Comparison of ENCODE assay signal across 18 cellular contexts in the genomic region with DNA sequence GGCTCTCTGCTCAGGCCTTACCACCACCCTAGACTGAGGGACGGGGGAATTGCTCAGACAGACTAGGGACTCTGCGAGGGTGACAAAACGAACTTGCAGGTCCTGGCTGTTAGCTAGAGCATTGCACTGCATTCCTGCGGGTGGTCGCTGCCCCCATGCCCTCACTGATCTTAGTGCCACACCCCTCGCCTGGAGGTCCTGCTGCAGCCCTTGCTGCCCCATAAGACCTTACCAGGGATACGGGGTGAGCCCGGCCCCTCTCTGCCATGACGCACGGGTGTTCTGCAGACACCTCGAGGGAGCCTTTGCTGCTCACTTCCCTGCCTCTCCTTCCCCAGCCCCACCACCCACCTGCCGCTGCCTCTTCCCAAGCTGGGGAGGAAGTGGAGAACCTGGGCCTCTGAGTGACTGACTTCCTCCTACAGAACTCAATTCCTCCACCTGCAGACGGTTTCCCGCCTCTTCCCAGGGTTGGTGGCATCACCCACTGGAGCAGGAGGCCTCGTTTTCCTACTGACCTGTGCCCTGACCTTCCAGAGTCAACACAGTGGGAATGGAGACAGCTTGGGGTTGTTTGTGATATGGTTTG. TPM values are rescaled to one million over a fixed set of nuclear protein-coding genes. Genes with fewer than 3 reads are reported as not detected.
A peak's percentile ranks its signal among the peaks of the same experiment; 100 is the strongest.
DNase-seq lines count a peak whose midpoint lies in the region; ATAC-seq and TF ChIP-seq lines count a peak whose summit lies in the region.
"Had no signal": no experiment of that assay in that cellular context is flagged by ENCODE, and none has a peak within 500 bp of the region (broad histone marks: within the 10 kb centered on the region; RNA-seq: fewer than 3 reads in every experiment).

No MANE protein-coding gene starts in this region.

- peaks cover 33% of the 10 kb centered on the region for H3K4me1 Mint-ChIP-seq in T-helper 1 cell treated with Interleukin-12 subunit alpha and Interleukin-12 subunit beta and Interleukin-4 antibody, amounts not matched to agents 30 μg/mL and 1 μg/mL, for 36 hours (ENCODE audit: low read depth)
- H3K4me1 Mint-ChIP-seq in chondrocyte (ENCODE audit: low read depth) (peaks cover 40% of the 10 kb centered on the region), neural crest cell (peaks cover 51% of the 10 kb centered on the region)
- H3K4me1 Mint-ChIP-seq in activated naive CD8-positive, alpha-beta T cell treated with anti-CD3 and anti-CD28 coated beads, Interleukin-2, amount 50 U/mL, for 24 hours, result peaks cover 28% of the 10 kb centered on the region

- TF ChIP-seq CTCF in chondrocyte (IDR thresholded peaks at IDR 0.05), result no peak
- TF ChIP-seq CTCF in neural crest cell (conservative IDR thresholded peaks at IDR 0.05), result no peak

- no peak for ATAC-seq in HG02970 (IDR thresholded peaks at IDR 0.05; ENCODE audit: low FRiP score, unreplicated experiment)
- no peak for ATAC-seq in activated naive CD8-positive, alpha-beta T cell treated with anti-CD3 and anti-CD28 coated beads, Interleukin-2, amount 50 U/mL, for 24 hours

- H3K27ac Mint-ChIP-seq in T-helper 1 cell treated with Interleukin-12 subunit alpha and Interleukin-12 subunit beta and Interleukin-4 antibody, amounts not matched to agents 30 μg/mL and 1 μg/mL, for 36 hours, result peak overlapping the region; percentile 45
- H3K27ac Mint-ChIP-seq in chondrocyte (ENCODE audit: unreplicated experiment) (no peak overlapping the region), neural crest cell (ENCODE audit: unreplicated experiment) (no peak overlapping the region)
- no peak overlapping the region for H3K27ac Mint-ChIP-seq in activated naive CD8-positive, alpha-beta T cell treated with anti-CD3 and anti-CD28 coated beads, Interleukin-2, amount 50 U/mL, for 24 hours

- no peaks in the 10 kb centered on the region for H3K27me3 Mint-ChIP-seq in T-helper 1 cell treated with Interleukin-12 subunit alpha and Interleukin-12 subunit beta and Interleukin-4 antibody, amounts not matched to agents 30 μg/mL and 1 μg/mL, for 36 hours (ENCODE audit: low read depth)
- no peaks in the 10 kb centered on the region for H3K27me3 Mint-ChIP-seq in chondrocyte (ENCODE audit: low read depth)
- H3K27me3 Mint-ChIP-seq in neural crest cell (ENCODE audit: low read depth), result no peaks in the 10 kb centered on the region
- no peaks in the 10 kb centered on the region for H3K27me3 Mint-ChIP-seq in activated naive CD8-positive, alpha-beta T cell treated with anti-CD3 and anti-CD28 coated beads, Interleukin-2, amount 50 U/mL, for 24 hours

- H3K9me3 Mint-ChIP-seq in T-helper 1 cell treated with Interleukin-12 subunit alpha and Interleukin-12 subunit beta and Interleukin-4 antibody, amounts not matched to agents 30 μg/mL and 1 μg/mL, for 36 hours, result peaks cover 10% of the 10 kb centered on the region
- H3K9me3 Mint-ChIP-seq in chondrocyte (ENCODE audit: low read depth), result peaks cover 2% of the 10 kb centered on the region
- H3K9me3 Mint-ChIP-seq in neural crest cell, result no peaks in the 10 kb centered on the region
- H3K9me3 Mint-ChIP-seq in activated naive CD8-positive, alpha-beta T cell treated with anti-CD3 and anti-CD28 coated beads, Interleukin-2, amount 50 U/mL, for 24 hours, result no peaks in the 10 kb centered on the region

- H3K36me3 Mint-ChIP-seq in T-helper 1 cell treated with Interleukin-12 subunit alpha and Interleukin-12 subunit beta and Interleukin-4 antibody, amounts not matched to agents 30 μg/mL and 1 μg/mL, for 36 hours (ENCODE audit: low read depth), result peaks cover 17% of the 10 kb centered on the region
- H3K36me3 Mint-ChIP-seq in chondrocyte (ENCODE audit: low read depth) (no peaks in the 10 kb centered on the region), neural crest cell (ENCODE audit: low read depth) (peaks cover 10% of the 10 kb centered on the region)
- peaks cover 5% of the 10 kb centered on the region for H3K36me3 Mint-ChIP-seq in activated naive CD8-positive, alpha-beta T cell treated with anti-CD3 and anti-CD28 coated beads, Interleukin-2, amount 50 U/mL, for 24 hours (ENCODE audit: low read depth)

- no peak for DNase-seq in T-helper 1 cell
- DNase-seq in chondrocyte (ENCODE audit: low spot score), result peak; percentile 88
- no peak for DNase-seq in neural crest cell (ENCODE audit: low read depth, low spot score)
- peak; percentile 19 for DNase-seq in stimulated activated CD8-positive, alpha-beta memory T cell treated with anti-CD3 and anti-CD28 coated beads, Interleukin-4, amount 100 ng/mL, for 48 hours
- DNase-seq in globus pallidus (ENCODE audit: low spot score), result no peak
- DNase-seq in activated naive CD8-positive, alpha-beta T cell treated with anti-CD3 and anti-CD28 coated beads, Interleukin-2, amount 50 U/mL, for 24 hours, result no peak
- DNase-seq: GM23248, KG1, NCI-H1092, NCI-H1436, NCI-H1930, NCI-H226, NCI-H524 treated with DMSO at 0.1 percent for 48 hours, NCI-H82, OCI-M1, SJCRH30 had no signal

- no peak overlapping the region for H3K4me3 Mint-ChIP-seq in T-helper 1 cell treated with Interleukin-12 subunit alpha and Interleukin-12 subunit beta and Interleukin-4 antibody, amounts not matched to agents 30 μg/mL and 1 μg/mL, for 36 hours
- H3K4me3 Mint-ChIP-seq in chondrocyte (ENCODE audit: unreplicated experiment) (no peak overlapping the region), neural crest cell (peak overlapping the region; percentile 27)
- H3K4me3 Mint-ChIP-seq in activated naive CD8-positive, alpha-beta T cell treated with anti-CD3 and anti-CD28 coated beads, Interleukin-2, amount 50 U/mL, for 24 hours, result no peak overlapping the region

RNA-seq across cellular contexts. Expression of a gene that starts 19.8 kb away (rescaled TPM):
- total RNA-seq in chondrocyte (24.2 to 29.1 TPM (median 25.2 TPM) in 3 replicates), neural crest cell (56.3 and 58.0 TPM in 2 replicates)

Comparison
In these comparisons a context has a peak if more than half of its experiments do, and no peak if none do; other contexts are left out.
1. DNase-seq: peak in chondrocyte (single experiment) and stimulated activated CD8-positive, alpha-beta memory T cell treated with anti-CD3 and anti-CD28 coated beads, Interleukin-4, amount 100 ng/mL, for 48 hours (single experiment); none in T-helper 1 cell (0 of 5), neural crest cell (single experiment), globus pallidus (single experiment) and activated naive CD8-positive, alpha-beta T cell treated with anti-CD3 and anti-CD28 coated beads, Interleukin-2, amount 50 U/mL, for 24 hours (single experiment).